Comparison of ENCODE assay signal across 1 cellular context in genomic region chr9:93119953-93120845, GRCh38.
TF ChIP-seq lines count a peak whose summit lies in the region.

No MANE protein-coding gene starts in this region.

TF ChIP-seq in K562, 482 proteins besides CTCF, POLR2A, EP300 and RAD21 (continued from another document and continues in another):
- TF ChIP-seq CGGBP1 (CRISPR knock-in tag; IDR thresholded peaks at IDR 0.05) (no peak), SP2 (IDR thresholded peaks at IDR 0.05; ENCODE audit: extremely low read depth, low read depth, low read length, poor library complexity, severe bottlenecking) (no peak), HDAC1 (IDR thresholded peaks at IDR 0.05) (peak in 1 of 2 experiments; percentile 35; a peak in 1 of 4 replicates), KLF13 (tag; IDR thresholded peaks at IDR 0.05; ENCODE audit: borderline replicate concordance, low read depth) (peak; percentile 29; the same call in 1 of the 2 replicates), DACH1 (IDR thresholded peaks at IDR 0.05; ENCODE audit: partially characterized antibody) (no peak), MTA2 (IDR thresholded peaks at IDR 0.05; ENCODE audit: low read depth) (no peak), TEAD2 (tag; IDR thresholded peaks at IDR 0.05) (no peak), MYBL2 (IDR thresholded peaks at IDR 0.05; ENCODE audit: low read depth) (no peak), MYBL2 (CRISPR knock-in tag; IDR thresholded peaks at IDR 0.05; ENCODE audit: borderline replicate concordance) (no peak), TFE3 (CRISPR knock-in tag; IDR thresholded peaks at IDR 0.05) (no peak), CBFB (CRISPR knock-in tag; IDR thresholded peaks at IDR 0.05) (no peak), MTF1 (CRISPR knock-in tag; IDR thresholded peaks at IDR 0.05; ENCODE audit: borderline replicate concordance) (no peak), HCFC1 (IDR thresholded peaks at IDR 0.05; ENCODE audit: low read depth, low read length) (peak; percentile 32; the same call in 1 of the 2 replicates), CBX1 (IDR thresholded peaks at IDR 0.05; ENCODE audit: low read depth) (no peak), PREB (CRISPR knock-in tag; IDR thresholded peaks at IDR 0.05) (no peak), ZNF239 (CRISPR knock-in tag; IDR thresholded peaks at IDR 0.05) (no peak), CTCFL (IDR thresholded peaks at IDR 0.05; ENCODE audit: borderline replicate concordance, insufficient read depth, low read depth, low read length, poor library complexity, severe bottlenecking) (no peak), PHB2 (IDR thresholded peaks at IDR 0.05; ENCODE audit: low read depth) (no peak), ZNF76 (CRISPR knock-in tag; IDR thresholded peaks at IDR 0.05; ENCODE audit: borderline replicate concordance) (no peak), MLLT1 (IDR thresholded peaks at IDR 0.05) (no peak), NONO (IDR thresholded peaks at IDR 0.05; ENCODE audit: low read depth in 2 of 2, low read length in 1 of 2) (no peak), MITF (IDR thresholded peaks at IDR 0.05) (no peak), NFIX (CRISPR knock-in tag; IDR thresholded peaks at IDR 0.05; ENCODE audit: low read depth) (0 out of 2 replicates have a peak, but pooled peaks have one; percentile 7), ZNF77 (CRISPR knock-in tag; IDR thresholded peaks at IDR 0.05) (no peak), NR0B1 (IDR thresholded peaks at IDR 0.05; ENCODE audit: partially characterized antibody) (no peak), ZNF57 (CRISPR knock-in tag; IDR thresholded peaks at IDR 0.05) (no peak), MCM3 (IDR thresholded peaks at IDR 0.05) (no peak), ZNF407 (IDR thresholded peaks at IDR 0.05; ENCODE audit: low read depth) (no peak), UBTF (IDR thresholded peaks at IDR 0.05; ENCODE audit: borderline replicate concordance in 1 of 2, low read depth in 2 of 2, low read length in 2 of 2) (no peak), ZC3H8 (IDR thresholded peaks at IDR 0.05) (no peak), NFRKB (IDR thresholded peaks at IDR 0.05; ENCODE audit: low read depth) (0 out of 2 replicates have a peak, but pooled peaks have one; percentile 49), CC2D1A (IDR thresholded peaks at IDR 0.05) (no peak), PRDM10 (IDR thresholded peaks at IDR 0.05; ENCODE audit: partially characterized antibody) (no peak)
